ENCODE assay signal across 8 cellular contexts in genomic region chr6:45886776-45887175, GRCh38.
DNase-seq lines count a peak whose midpoint lies in the region; TF ChIP-seq lines count a peak whose summit lies in the region.
"Had no signal": no experiment of that assay in that cellular context is flagged by ENCODE, and none has a peak within 500 bp of the region (broad histone marks: within the 10 kb centered on the region; RNA-seq: fewer than 3 reads in every experiment).

No MANE protein-coding gene starts in this region.

- TF ChIP-seq CTCF in esophagus muscularis mucosa (IDR thresholded peaks at IDR 0.05): no peak

- H3K4me2 ChIP-seq in Karpas-422 (ENCODE audit: low read depth, low read length, poor library complexity, severe bottlenecking): no peak overlapping the region
- H3K4me2 ChIP-seq in neuronal stem cell (ENCODE audit: insufficient read depth, low read length, poor library complexity, severe bottlenecking): no peak overlapping the region
- H3K4me2 ChIP-seq: BLaER1 treated with 17β-estradiol and CSF1 and Interleukin-3, amounts not matched to agents 10 nM and 100 nM had no signal

- no peak for TF ChIP-seq POLR2A in esophagus muscularis mucosa (IDR thresholded peaks at IDR 0.05; ENCODE audit: low read depth)

- H3K4me1 ChIP-seq in Karpas-422 (ENCODE audit: low read length): no peaks in the 10 kb centered on the region
- H3K4me1 ChIP-seq in esophagus muscularis mucosa: no peaks in the 10 kb centered on the region
- H3K4me1 ChIP-seq in neuronal stem cell (ENCODE audit: control insufficient read depth in 2 of 2, insufficient read depth in 1 of 2, low read depth in 1 of 2, low read length in 2 of 2): peaks cover 0 to 4% of the 10 kb centered on the region in 2 donors
- H3K4me1 ChIP-seq: BLaER1 treated with 17β-estradiol and CSF1 and Interleukin-3, amounts not matched to agents 10 nM and 100 nM had no signal

- H3K36me3 ChIP-seq in Karpas-422 (ENCODE audit: insufficient read depth, low read length) (no peaks in the 10 kb centered on the region), esophagus muscularis mucosa (no peaks in the 10 kb centered on the region), neuronal stem cell (replicated peaks in 1 of 2; ENCODE audit: control insufficient read depth in 2 of 2, insufficient read depth in 2 of 2, low read length in 2 of 2) (no peaks in the 10 kb centered on the region)
- H3K36me3 ChIP-seq: BLaER1 treated with 17β-estradiol and CSF1 and Interleukin-3, amounts not matched to agents 10 nM and 100 nM had no signal

- no peak overlapping the region for H3K27ac ChIP-seq in Karpas-422 (ENCODE audit: low read length)
- H3K27ac ChIP-seq in esophagus muscularis mucosa (replicated peaks in 1 of 4): no peak overlapping the region
- no peak overlapping the region for H3K27ac ChIP-seq in neuronal stem cell (replicated peaks; ENCODE audit: low read length)
- H3K27ac ChIP-seq: BLaER1 treated with 17β-estradiol and CSF1 and Interleukin-3, amounts not matched to agents 10 nM and 100 nM had no signal

- no peak overlapping the region for H3K4ac ChIP-seq in neuronal stem cell (ENCODE audit: low read length)

- H3K4me3 ChIP-seq in Karpas-422 (ENCODE audit: low read length) (no peak overlapping the region), esophagus muscularis mucosa (no peak overlapping the region), neuronal stem cell (ENCODE audit: low read length in 2 of 2) (no peak overlapping the region)
- H3K4me3 ChIP-seq: BLaER1 treated with 17β-estradiol and CSF1 and Interleukin-3, amounts not matched to agents 10 nM and 100 nM had no signal

- H2BK120ac ChIP-seq in neuronal stem cell (ENCODE audit: low read depth, low read length): no peak overlapping the region

- 50% methylated on average over 2 of the region's 2 CpGs for WGBS in esophagus muscularis mucosa
- WGBS in neuronal stem cell (ENCODE audit: extremely low coverage in 2 of 2, insufficient read length in 2 of 2, insufficient replicate concordance in 1 of 2), 2 donors: no CpG with 5 or more reads among the region's 2 CpGs

- H2AFZ ChIP-seq in Karpas-422 (ENCODE audit: low read length) (no peak overlapping the region), neuronal stem cell (ENCODE audit: low read length) (no peak overlapping the region)

- peak; percentile 4 for DNase-seq in Karpas-422
- DNase-seq in esophagus muscularis mucosa (ENCODE audit: extremely low spot score): peak; percentile 37
- no peak for DNase-seq in neuronal stem cell (ENCODE audit: low spot score)
- no peak for DNase-seq in mesenteric fat pad (ENCODE audit: low spot score)
- DNase-seq in NCI-H146 (lab: John Stamatoyannopoulos, UW): no peak
- no peak for DNase-seq in NCI-H2171 treated with DMSO at 0.1 percent for 48 hours (lab: John Stamatoyannopoulos, UW)
- DNase-seq: CD8-positive, alpha-beta T cell had no signal

- H3K27me3 ChIP-seq in Karpas-422 (ENCODE audit: low read length) (no peaks in the 10 kb centered on the region), esophagus muscularis mucosa (no peaks in the 10 kb centered on the region), neuronal stem cell (ENCODE audit: control insufficient read depth in 3 of 3, insufficient read depth in 3 of 3, low read depth in 1 of 3, low read length in 3 of 3) (no peaks in the 10 kb centered on the region)
- H3K27me3 ChIP-seq: BLaER1 treated with 17β-estradiol and CSF1 and Interleukin-3, amounts not matched to agents 10 nM and 100 nM had no signal

- H3K14ac ChIP-seq in neuronal stem cell (ENCODE audit: low read length): no peak overlapping the region

- no peak overlapping the region for H4K8ac ChIP-seq in neuronal stem cell (ENCODE audit: low read depth, low read length)

- no peak for TF ChIP-seq EP300 in esophagus muscularis mucosa (IDR thresholded peaks at IDR 0.05)

- no peaks in the 10 kb centered on the region for H3K79me2 ChIP-seq in Karpas-422 (ENCODE audit: low read length)

- H2BK15ac ChIP-seq in neuronal stem cell (ENCODE audit: low read length): no peak overlapping the region

- H2BK5ac ChIP-seq in neuronal stem cell (ENCODE audit: low read length): no peak overlapping the region

- H3K9me3 ChIP-seq in Karpas-422 (ENCODE audit: low read length): no peaks in the 10 kb centered on the region
- no peaks in the 10 kb centered on the region for H3K9me3 ChIP-seq in esophagus muscularis mucosa
- H3K9me3 ChIP-seq in neuronal stem cell (replicated peaks in 1 of 2; ENCODE audit: control insufficient read depth in 2 of 2, insufficient read depth in 1 of 2, low read depth in 1 of 2, low read length in 2 of 2): no peaks in the 10 kb centered on the region
- H3K9me3 ChIP-seq: BLaER1 treated with 17β-estradiol and CSF1 and Interleukin-3, amounts not matched to agents 10 nM and 100 nM had no signal

- H3K9me2 ChIP-seq in Karpas-422 (replicated peaks; ENCODE audit: insufficient read depth, low read length): no peaks in the 10 kb centered on the region

- no peak overlapping the region for H4K91ac ChIP-seq in neuronal stem cell (ENCODE audit: low read depth, low read length, poor library complexity)

- no peaks in the 10 kb centered on the region for H3K79me1 ChIP-seq in neuronal stem cell (ENCODE audit: low read depth, low read length)

- H4K20me1 ChIP-seq in Karpas-422 (ENCODE audit: insufficient read depth, low read depth, low read length): no peaks in the 10 kb centered on the region
- H4K20me1 ChIP-seq: BLaER1 treated with 17β-estradiol and CSF1 and Interleukin-3, amounts not matched to agents 10 nM and 100 nM had no signal

- H3K23ac ChIP-seq in neuronal stem cell (ENCODE audit: low read depth, low read length, poor library complexity): no peak overlapping the region

- peak overlapping the region; percentile 15 for H3K18ac ChIP-seq in neuronal stem cell (ENCODE audit: low read length)

- no peak overlapping the region for H2BK12ac ChIP-seq in neuronal stem cell (ENCODE audit: low read length)

- intact Hi-C loops in esophagus muscularis mucosa (cut with DNase I): no loop called here

- H3K9ac ChIP-seq in Karpas-422 (ENCODE audit: low read length): no peak overlapping the region
- H3K9ac ChIP-seq in neuronal stem cell (ENCODE audit: low read depth, low read length, poor library complexity): no peak overlapping the region
- H3K9ac ChIP-seq: BLaER1 treated with 17β-estradiol and CSF1 and Interleukin-3, amounts not matched to agents 10 nM and 100 nM had no signal

- H2AK5ac ChIP-seq in neuronal stem cell (ENCODE audit: low read depth, low read length): no peak overlapping the region

Comparison
In these comparisons a context has a peak if more than half of its experiments do, and no peak if none do; other contexts are left out.
1. DNase-seq: peak in Karpas-422 (single experiment) and esophagus muscularis mucosa (single experiment); none in neuronal stem cell (single experiment), mesenteric fat pad (single experiment), NCI-H146 (single experiment) and NCI-H2171 treated with DMSO at 0.1 percent for 48 hours (single experiment).